ENCODE assay signal across 21 cellular contexts in genomic region chr18:9943311-9943710, GRCh38. TPM values are rescaled to one million over a fixed set of nuclear protein-coding genes. Genes with fewer than 3 reads are reported as not detected.
DNase-seq lines count a peak whose midpoint lies in the region; ATAC-seq, FAIRE-seq and TF ChIP-seq lines count a peak whose summit lies in the region.
"Had no signal": no experiment of that assay in that cellular context is flagged by ENCODE, and none has a peak within 500 bp of the region (broad histone marks: within the 10 kb centered on the region; RNA-seq: fewer than 3 reads in every experiment).

No MANE protein-coding gene starts in this region.

- ATAC-seq in GM18861 (IDR thresholded peaks at IDR 0.05; ENCODE audit: unreplicated experiment) = no peak
- ATAC-seq: activated naive CD4-positive, alpha-beta T cell treated with anti-CD3 and anti-CD28 coated beads, Interleukin-2, amount 50 U/mL, for 72 hours; effector memory CD8-positive, alpha-beta T cell; upper lobe of right lung had no signal

- TF ChIP-seq EP300 in transverse colon (IDR thresholded peaks at IDR 0.05; ENCODE audit: low read depth) = no peak

- TF ChIP-seq POLR2A in H54 (IDR thresholded peaks at IDR 0.05; ENCODE audit: low read depth, low read length) (no peak), transverse colon (IDR thresholded peaks at IDR 0.05) (no peak)

- peak; percentile 48 for FAIRE-seq in H54 (lab: Jason Lieb, UNC)

- no peak overlapping the region for H3K4me3 ChIP-seq in transverse colon
- H3K4me3 ChIP-seq: esophagus squamous epithelium, SJSA1, upper lobe of right lung had no signal

- peaks cover 29% of the 10 kb centered on the region for H3K4me1 Mint-ChIP-seq in glutamatergic neuron (ENCODE audit: low read depth, unreplicated experiment)

- H3K27ac Mint-ChIP-seq in glutamatergic neuron (ENCODE audit: unreplicated experiment) = peak overlapping the region; percentile 84
- H3K27ac Mint-ChIP-seq: stimulated activated naive CD8-positive, alpha-beta T cell treated with anti-CD3 and anti-CD28 coated beads, Interleukin-15, Interleukin-2, amounts not matched to agents 100 ng/mL and 50 ng/mL, for 24 hours; T-helper 1 cell treated with Interleukin-12 subunit alpha and Interleukin-12 subunit beta and Interleukin-4 antibody, amounts not matched to agents 30 μg/mL and 1 μg/mL, for 36 hours had no signal

- peak; percentile 40 for DNase-seq in COR-L47 (lab: John Stamatoyannopoulos, UW)
- DNase-seq in H54 (ENCODE audit: insufficient read length, low spot score) = no peak
- peak; percentile 77 for DNase-seq in NCI-H345 treated with DMSO at 0.1 percent for 48 hours (lab: John Stamatoyannopoulos, UW; ENCODE audit: unreplicated experiment)
- DNase-seq in glutamatergic neuron = no peak
- DNase-seq in cerebellum (ENCODE audit: low spot score) = no peak
- no peak for DNase-seq in transverse colon
- DNase-seq in germinal center (ENCODE audit: low spot score) = no peak
- DNase-seq: activated CD4-positive, alpha-beta T cell treated with anti-CD3 and anti-CD28 coated beads for 48 hours; CD8-positive, alpha-beta memory T cell; effector memory CD8-positive, alpha-beta T cell; esophagus squamous epithelium; HCEC 1CT; NCI-H1105 treated with DMSO at 0.1 percent for 48 hours; NCI-H526 treated with DMSO at 0.1 percent for 48 hours; stimulated activated CD4-positive, alpha-beta T cell treated with anti-CD3 and anti-CD28 coated beads, Interleukin-4, amount 100 ng/mL, for 1 hour; upper lobe of right lung had no signal

- H3K36me3 ChIP-seq in transverse colon = peaks cover 0 to 48% (median 7%) of the 10 kb centered on the region in 4 donors

- H3K27me3 ChIP-seq in transverse colon = no peaks in the 10 kb centered on the region
- H3K27me3 ChIP-seq: esophagus squamous epithelium, SJSA1, upper lobe of right lung had no signal

- in situ Hi-C loops in transverse colon (cut with MboI; ENCODE audit: low pct_ligation_motif_present in 1 of 4, low pct_unique_long_range_greater_than_20kb in 1 of 4, low sequenced_read_pairs in 3 of 4) = loop anchor here in 1 of 4 donors (25.0 kb wide), 1 partner anchor 331 kb away; the partner anchor contains the start of gene PPP4R1

- H3K9me3 ChIP-seq in transverse colon = no peaks in the 10 kb centered on the region
- H3K9me3 ChIP-seq: esophagus squamous epithelium, SJSA1, upper lobe of right lung had no signal

- no peak overlapping the region for H3K27ac ChIP-seq in transverse colon
- H3K27ac ChIP-seq: esophagus squamous epithelium, SJSA1, upper lobe of right lung had no signal

- TF ChIP-seq CTCF in glutamatergic neuron (IDR thresholded peaks at IDR 0.05; ENCODE audit: partially characterized antibody, unreplicated experiment) = no peak
- no peak for TF ChIP-seq CTCF in transverse colon (IDR thresholded peaks at IDR 0.05)

- H3K4me1 ChIP-seq in transverse colon = no peaks in the 10 kb centered on the region
- H3K4me1 ChIP-seq: esophagus squamous epithelium, SJSA1, upper lobe of right lung had no signal

- H3K9me3 Mint-ChIP-seq in glutamatergic neuron (ENCODE audit: unreplicated experiment) = peaks cover 5% of the 10 kb centered on the region
- H3K9me3 Mint-ChIP-seq: activated naive CD4-positive, alpha-beta T cell treated with anti-CD3 and anti-CD28 coated beads, Interleukin-2, amount 50 U/mL, for 72 hours; CD8-positive, alpha-beta memory T cell; effector memory CD8-positive, alpha-beta T cell; stimulated activated naive CD8-positive, alpha-beta T cell treated with anti-CD3 and anti-CD28 coated beads, Interleukin-15, Interleukin-2, amounts not matched to agents 100 ng/mL and 50 ng/mL, for 24 hours; T-helper 1 cell treated with Interleukin-12 subunit alpha and Interleukin-12 subunit beta and Interleukin-4 antibody, amounts not matched to agents 30 μg/mL and 1 μg/mL, for 36 hours had no signal

- intact Hi-C loops in transverse colon (cut with DNase I; ENCODE audit: low total_unique reads) = loop anchor here (10.0 kb wide), 1 partner anchor 239 kb away; the partner anchor contains the start of gene RAB31

- 91 to 92% methylated on average over 3 to 4 of the region's 4 CpGs for WGBS in transverse colon (ENCODE audit: low coverage in 1 of 2), 2 donors

- H3K36me3 Mint-ChIP-seq in glutamatergic neuron (ENCODE audit: unreplicated experiment) = no peaks in the 10 kb centered on the region

- H3K27me3 Mint-ChIP-seq in glutamatergic neuron (ENCODE audit: unreplicated experiment) = peaks cover 2% of the 10 kb centered on the region
- H3K27me3 Mint-ChIP-seq: CD8-positive, alpha-beta memory T cell; effector memory CD8-positive, alpha-beta T cell; stimulated activated naive CD8-positive, alpha-beta T cell treated with anti-CD3 and anti-CD28 coated beads, Interleukin-15, Interleukin-2, amounts not matched to agents 100 ng/mL and 50 ng/mL, for 24 hours had no signal

- no peak overlapping the region for H3K4me3 Mint-ChIP-seq in glutamatergic neuron (ENCODE audit: unreplicated experiment)
- H3K4me3 Mint-ChIP-seq: CD8-positive, alpha-beta memory T cell; effector memory CD8-positive, alpha-beta T cell; stimulated activated naive CD8-positive, alpha-beta T cell treated with anti-CD3 and anti-CD28 coated beads, Interleukin-15, Interleukin-2, amounts not matched to agents 100 ng/mL and 50 ng/mL, for 24 hours; T-helper 1 cell treated with Interleukin-12 subunit alpha and Interleukin-12 subunit beta and Interleukin-4 antibody, amounts not matched to agents 30 μg/mL and 1 μg/mL, for 36 hours had no signal

RNA-seq across cellular contexts. Expression of gene VAPA, which starts 29.5 kb away (rescaled TPM):
- 187 TPM for total RNA-seq in glutamatergic neuron (ENCODE audit: unreplicated experiment)
- total RNA-seq in cerebellum = 145 TPM
- 100 to 1,000 TPM; 110 to 322 (median 213) TPM for total RNA-seq in transverse colon

RNA-seq across cellular contexts. Expression of gene TXNDC2, which starts 57.5 kb away (rescaled TPM):
- total RNA-seq in glutamatergic neuron (ENCODE audit: unreplicated experiment) = not detected
- total RNA-seq in cerebellum = not detected
- under 1 TPM in 1 of 4 donors, not detected in 3; 0.27 TPM for total RNA-seq in transverse colon
- total RNA-seq: activated naive CD4-positive, alpha-beta T cell treated with anti-CD3 and anti-CD28 coated beads, Interleukin-2, amount 50 U/mL, for 72 hours; CD8-positive, alpha-beta memory T cell had no signal

Comparison
In these comparisons a context has a peak if more than half of its experiments do, and no peak if none do; other contexts are left out.
1. DNase-seq: peak in COR-L47 (single experiment) and NCI-H345 treated with DMSO at 0.1 percent for 48 hours (single experiment); none in H54 (single experiment), glutamatergic neuron (single experiment), cerebellum (single experiment), transverse colon (single experiment) and germinal center (single experiment).